In the genomic region with DNA sequence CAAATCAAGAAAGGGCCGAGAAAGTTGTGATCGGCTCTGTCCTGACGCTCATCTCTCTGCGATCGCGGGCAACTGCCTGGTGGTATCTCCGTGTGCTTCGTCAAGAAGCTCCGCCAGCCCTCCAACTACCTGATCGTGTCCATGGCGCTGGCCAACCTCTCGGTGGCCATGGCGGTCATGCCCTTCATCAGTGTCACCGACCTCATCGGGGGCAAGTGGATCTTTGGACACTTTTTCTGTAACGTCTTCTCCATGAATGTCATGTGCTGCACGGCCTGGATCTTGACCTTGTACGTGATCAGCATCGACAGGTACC, we compare ENCODE assay signal across 1 cellular context.
TF ChIP-seq lines count a peak whose summit lies in the region.

No MANE protein-coding gene starts in this region.

TF ChIP-seq in H1, 55 proteins besides CTCF, POLR2A, EP300 and RAD21:
- TF ChIP-seq JUND (IDR thresholded peaks at IDR 0.05; ENCODE audit: low read length) (no peak), YY1 (IDR thresholded peaks at IDR 0.05; ENCODE audit: low read depth, low read length) (no peak), RBBP5 (IDR thresholded peaks at IDR 0.05; ENCODE audit: borderline replicate concordance, low read depth, low read length) (no peak), KDM4A (IDR thresholded peaks at IDR 0.05; ENCODE audit: low read depth, low read length, severe bottlenecking) (peak; percentile 63), SIX5 (IDR thresholded peaks at IDR 0.05; ENCODE audit: low read depth, low read length) (no peak), E2F6 (IDR thresholded peaks at IDR 0.05) (no peak), SAP30 (IDR thresholded peaks at IDR 0.05; ENCODE audit: insufficient read depth, insufficient replicate concordance, low read length) (no peak), SP1 (IDR thresholded peaks at IDR 0.05; ENCODE audit: low read depth, low read length) (no peak), TCF12 (IDR thresholded peaks at IDR 0.05; ENCODE audit: low read depth, low read length) (no peak), JUN (IDR thresholded peaks at IDR 0.05; ENCODE audit: low read depth, low read length) (no peak)
- TF ChIP-seq, protein P1, sequence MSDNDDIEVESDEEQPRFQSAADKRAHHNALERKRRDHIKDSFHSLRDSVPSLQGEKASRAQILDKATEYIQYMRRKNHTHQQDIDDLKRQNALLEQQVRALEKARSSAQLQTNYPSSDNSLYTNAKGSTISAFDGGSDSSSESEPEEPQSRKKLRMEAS (IDR thresholded peaks at IDR 0.05), result peak; percentile 12; the same call in 1 of the 2 replicates
